22 cellular contexts compared by ENCODE assay signal in the genomic region with DNA sequence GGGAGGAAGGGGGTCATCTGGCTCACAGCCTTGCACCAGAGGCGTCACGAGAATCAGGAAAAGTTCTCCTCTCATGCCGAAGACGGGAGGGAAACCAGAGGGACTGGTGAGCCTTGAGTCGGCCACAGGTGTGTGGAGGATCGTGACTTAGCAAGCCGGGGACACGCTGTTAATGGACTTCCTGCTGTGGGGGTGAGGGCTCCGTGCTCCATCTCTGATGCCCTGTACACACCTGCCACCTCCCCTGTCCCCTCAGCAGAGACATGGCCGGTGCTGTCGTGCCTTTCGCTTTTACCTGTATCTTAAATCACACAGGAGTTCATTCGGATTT.
DNase-seq lines count a peak whose midpoint lies in the region; ATAC-seq, FAIRE-seq and TF ChIP-seq lines count a peak whose summit lies in the region.
"Had no signal": no experiment of that assay in that cellular context is flagged by ENCODE, and none has a peak within 500 bp of the region (broad histone marks: within the 10 kb centered on the region; RNA-seq: fewer than 3 reads in every experiment).

No MANE protein-coding gene starts in this region.

- H3K4me3 Mint-ChIP-seq in progenitor cell of endocrine pancreas (ENCODE audit: low read depth), result no peak overlapping the region
- H3K4me3 Mint-ChIP-seq: CD8-positive, alpha-beta memory T cell had no signal

- no peak for TF ChIP-seq CTCF in DOHH2 (IDR thresholded peaks at IDR 0.05; ENCODE audit: low read depth, low read length, poor library complexity, severe bottlenecking)
- TF ChIP-seq CTCF in OCI-LY3 (IDR thresholded peaks at IDR 0.05; ENCODE audit: low read depth, low read length), result no peak
- no peak for TF ChIP-seq CTCF in endothelial cell of umbilical vein (IDR thresholded peaks at IDR 0.05; ENCODE audit: extremely low read depth in 1 of 2, insufficient read depth in 1 of 2, low read depth in 1 of 2, low read length in 2 of 2)
- TF ChIP-seq CTCF in progenitor cell of endocrine pancreas (IDR thresholded peaks at IDR 0.05; ENCODE audit: unreplicated experiment), result no peak

- H4K20me1 ChIP-seq in DOHH2 (ENCODE audit: control insufficient read depth, insufficient read depth, low read depth, low read length) (no peaks in the 10 kb centered on the region), OCI-LY3 (ENCODE audit: insufficient read depth, low read length) (peaks cover 2% of the 10 kb centered on the region; the same call in 1 of the 2 replicates), endothelial cell of umbilical vein (replicated peaks; ENCODE audit: control insufficient read depth, extremely low read depth, insufficient read depth, low read length) (no peaks in the 10 kb centered on the region)

- H3K79me2 ChIP-seq in DOHH2 (ENCODE audit: control insufficient read depth, low read length), result no peaks in the 10 kb centered on the region
- H3K79me2 ChIP-seq in OCI-LY3 (ENCODE audit: low read length), result no peaks in the 10 kb centered on the region
- peaks cover 2% of the 10 kb centered on the region for H3K79me2 ChIP-seq in endothelial cell of umbilical vein (ENCODE audit: control insufficient read depth, insufficient read depth, low read length)

- H3K9me3 Mint-ChIP-seq in progenitor cell of endocrine pancreas (ENCODE audit: low read depth), result no peaks in the 10 kb centered on the region
- H3K9me3 Mint-ChIP-seq: CD8-positive, alpha-beta memory T cell had no signal

- H3K27me3 ChIP-seq in DOHH2 (ENCODE audit: control insufficient read depth, low read length), result no peaks in the 10 kb centered on the region
- H3K27me3 ChIP-seq in OCI-LY3 (ENCODE audit: low read depth, low read length), result no peaks in the 10 kb centered on the region
- H3K27me3 ChIP-seq in endothelial cell of umbilical vein (ENCODE audit: control insufficient read depth in 2 of 2, insufficient read depth in 2 of 2, low read length in 2 of 2), result no peaks in the 10 kb centered on the region
- H3K27me3 ChIP-seq: Peyer's patch had no signal

- H3K27ac ChIP-seq in DOHH2 (ENCODE audit: low read depth, low read length) (peak overlapping the region; percentile 70), OCI-LY3 (ENCODE audit: low read length) (no peak overlapping the region), endothelial cell of umbilical vein (ENCODE audit: insufficient read depth, low read depth, low read length) (no peak overlapping the region)
- H3K27ac ChIP-seq: SK-N-MC had no signal

- no peaks in the 10 kb centered on the region for H3K9me2 ChIP-seq in DOHH2 (replicated peaks; ENCODE audit: control insufficient read depth, low read length)

- DNase-seq in endothelial cell of umbilical vein (ENCODE audit: low read depth, low spot score), result no peak
- no peak for DNase-seq in progenitor cell of endocrine pancreas (ENCODE audit: low spot score, unreplicated experiment)
- no peak for DNase-seq in stimulated activated naive CD8-positive, alpha-beta T cell treated with anti-CD3 and anti-CD28 coated beads, Interleukin-15, Interleukin-2, amounts not matched to agents 100 U/mL and 50 U/mL, for 24 hours
- DNase-seq in hippocampal formation (lab: John Stamatoyannopoulos, UW), result no peak
- DNase-seq: AML-193; CD8-positive, alpha-beta memory T cell; DMS79; KBM-7; NCI-H1436; NCI-H2029; NCI-H2171; NCI-H510A; NCI-H82; Right ventricle myocardium superior had no signal

- no peaks in the 10 kb centered on the region for H3K27me3 Mint-ChIP-seq in progenitor cell of endocrine pancreas
- H3K27me3 Mint-ChIP-seq: CD8-positive, alpha-beta memory T cell had no signal

- no peak overlapping the region for H2AFZ ChIP-seq in OCI-LY3 (ENCODE audit: low read depth, low read length)
- H2AFZ ChIP-seq in endothelial cell of umbilical vein (ENCODE audit: low read depth, low read length), result no peak overlapping the region

- no peak for ATAC-seq in stimulated activated naive CD8-positive, alpha-beta T cell treated with anti-CD3 and anti-CD28 coated beads, Interleukin-15, Interleukin-2, amounts not matched to agents 100 U/mL and 50 U/mL, for 24 hours
- no peak for ATAC-seq in GM19455 (IDR thresholded peaks at IDR 0.05; ENCODE audit: unreplicated experiment)

- no peak overlapping the region for H3K9ac ChIP-seq in OCI-LY3 (ENCODE audit: low read length)
- no peak overlapping the region for H3K9ac ChIP-seq in endothelial cell of umbilical vein (replicated peaks; ENCODE audit: extremely low read depth, insufficient read depth, low read length)

- peaks cover 44% of the 10 kb centered on the region for H3K4me1 ChIP-seq in DOHH2 (ENCODE audit: control insufficient read depth, low read length)
- H3K4me1 ChIP-seq in OCI-LY3 (ENCODE audit: low read length), result peaks cover 46% of the 10 kb centered on the region
- no peaks in the 10 kb centered on the region for H3K4me1 ChIP-seq in endothelial cell of umbilical vein (ENCODE audit: control insufficient read depth, extremely low read depth, insufficient read depth, low read length)

- dilution Hi-C loops in endothelial cell of umbilical vein (cut with MboI; ENCODE audit: extremely low pct_ligation_motif_present, low sequenced_read_pairs), result no loop called here

- intact Hi-C loops in endothelial cell of umbilical vein (cut with micrococcal nuclease), result loop anchor here (2.0 kb wide), 2 partner anchors 39 to 47 kb away; no protein-coding TSS in a partner anchor

- no peaks in the 10 kb centered on the region for H3K9me1 ChIP-seq in endothelial cell of umbilical vein (replicated peaks; ENCODE audit: control insufficient read depth, extremely low read depth, insufficient read depth, low read length)

- peaks cover 26% of the 10 kb centered on the region for H3K36me3 Mint-ChIP-seq in progenitor cell of endocrine pancreas (ENCODE audit: insufficient read depth)

- H3K4me3 ChIP-seq in DOHH2 (ENCODE audit: low read length) (peak overlapping the region; percentile 64), OCI-LY3 (ENCODE audit: low read length) (peak overlapping the region; percentile 55), endothelial cell of umbilical vein (replicated peaks in 1 of 3; ENCODE audit: insufficient read depth in 1 of 3, low read depth in 1 of 3, low read length in 3 of 3) (no peak overlapping the region)
- H3K4me3 ChIP-seq: SK-N-MC had no signal

- POLR2A ChIA-PET in endothelial cell of umbilical vein (lab: Charles Lee), result no interaction called here

- 0 out of 2 replicates have a peak, but pooled peaks cover 5% of the 10 kb centered on the region for H3F3A ChIP-seq in DOHH2 (ENCODE audit: control insufficient read depth, insufficient read depth)

- peak overlapping the region; percentile 74 for H3K4me2 ChIP-seq in DOHH2 (ENCODE audit: low read length)
- peak overlapping the region; percentile 80 for H3K4me2 ChIP-seq in OCI-LY3 (ENCODE audit: low read length)
- no peak overlapping the region for H3K4me2 ChIP-seq in endothelial cell of umbilical vein (ENCODE audit: insufficient read depth, low read length)

- H3K9me3 ChIP-seq in DOHH2 (ENCODE audit: control insufficient read depth, insufficient read depth, low read length) (no peaks in the 10 kb centered on the region), OCI-LY3 (ENCODE audit: insufficient read depth, low read length) (no peaks in the 10 kb centered on the region), endothelial cell of umbilical vein (replicated peaks; ENCODE audit: control insufficient read depth, insufficient read depth, low read length) (no peaks in the 10 kb centered on the region)
- H3K9me3 ChIP-seq: Peyer's patch had no signal

- CTCF ChIA-PET in endothelial cell of umbilical vein (lab: Charles Lee), result interaction anchor here (12.2 kb wide), 1 partner anchor 135 kb away, joined by 176 read pairs; no protein-coding TSS in a partner anchor

- FAIRE-seq in endothelial cell of umbilical vein (lab: Jason Lieb, UNC), result peak; percentile 8
- FAIRE-seq: D721Med, G401.6, H1 had no signal

- peak overlapping the region; percentile 77 for H3K27ac Mint-ChIP-seq in progenitor cell of endocrine pancreas

- no TSS peak for BruUV-seq in endothelial cell of umbilical vein (replicated peaks; lab: Mats Ljungman, UMichigan)

- H3K36me3 ChIP-seq in DOHH2 (ENCODE audit: control insufficient read depth, low read length), result peaks cover 3% of the 10 kb centered on the region; the same call in 1 of the 2 replicates
- H3K36me3 ChIP-seq in OCI-LY3 (replicated peaks; ENCODE audit: low read depth, low read length), result peaks cover 10% of the 10 kb centered on the region
- peaks cover 0 to 15% of the 10 kb centered on the region in 2 experiments for H3K36me3 ChIP-seq in endothelial cell of umbilical vein (ENCODE audit: control insufficient read depth in 2 of 2, extremely low read depth in 1 of 2, insufficient read depth in 2 of 2, low read length in 2 of 2)
- H3K36me3 ChIP-seq: Peyer's patch had no signal

- no peaks in the 10 kb centered on the region for H3K4me1 Mint-ChIP-seq in progenitor cell of endocrine pancreas (ENCODE audit: low read depth)

- no peak for TF ChIP-seq POLR2A in endothelial cell of umbilical vein (IDR thresholded peaks at IDR 0.05; ENCODE audit: low read depth, low read length)

TF ChIP-seq in endothelial cell of umbilical vein, 7 proteins besides CTCF, POLR2A, EP300 and RAD21:
- TF ChIP-seq EZH2 (IDR thresholded peaks at IDR 0.05; ENCODE audit: borderline replicate concordance, low read depth, low read length, severe bottlenecking) (no peak), FOS (IDR thresholded peaks at IDR 0.05; ENCODE audit: borderline replicate concordance, insufficient read depth, low read length) (no peak), GATA2 (IDR thresholded peaks at IDR 0.05; ENCODE audit: insufficient read depth, insufficient read length, low read depth, low read length) (no peak), JUN (IDR thresholded peaks at IDR 0.05; ENCODE audit: borderline replicate concordance, insufficient read depth, insufficient read length, low read depth) (no peak), MYC (IDR thresholded peaks at IDR 0.05; ENCODE audit: low read depth, low read length) (no peak), POLR2AphosphoS5 (IDR thresholded peaks at IDR 0.05; ENCODE audit: insufficient read depth, low read depth, low read length) (no peak)
- TF ChIP-seq, protein P1, sequence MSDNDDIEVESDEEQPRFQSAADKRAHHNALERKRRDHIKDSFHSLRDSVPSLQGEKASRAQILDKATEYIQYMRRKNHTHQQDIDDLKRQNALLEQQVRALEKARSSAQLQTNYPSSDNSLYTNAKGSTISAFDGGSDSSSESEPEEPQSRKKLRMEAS (IDR thresholded peaks at IDR 0.05; ENCODE audit: insufficient read depth, insufficient read length), result no peak

Comparison
In these comparisons a context has a peak if more than half of its experiments do, and no peak if none do; other contexts are left out.
1. H3K4me3 ChIP-seq: peak in DOHH2 (single experiment) and OCI-LY3 (single experiment); none in endothelial cell of umbilical vein (0 of 3).